Comparison of ENCODE assay signal across 18 cellular contexts in the genomic region with DNA sequence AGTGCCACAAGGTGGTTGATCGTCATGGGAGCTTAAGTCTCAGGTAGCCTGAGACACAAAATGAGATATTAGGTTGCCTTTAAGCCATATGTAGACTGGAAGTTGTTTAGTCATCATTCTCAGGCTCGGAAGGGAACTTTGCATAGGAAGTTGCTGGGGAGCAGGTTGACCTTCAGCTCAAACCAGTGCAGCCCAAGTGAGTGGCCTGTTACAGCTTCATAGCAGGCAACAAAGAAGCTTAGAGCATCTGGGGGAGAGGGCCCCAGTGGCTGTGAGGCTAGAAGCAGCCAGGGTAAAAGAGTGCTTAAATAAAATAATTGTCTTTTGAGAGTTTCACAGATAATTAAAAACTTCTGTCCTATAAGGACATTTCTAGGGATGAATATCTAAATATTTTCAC.
"Had no signal": no experiment of that assay in that cellular context is flagged by ENCODE, and none has a peak within 500 bp of the region (broad histone marks: within the 10 kb centered on the region; RNA-seq: fewer than 3 reads in every experiment).

No MANE protein-coding gene starts in this region.

- ATAC-seq: Panc1, SK-N-SH treated with all-trans-retinoic acid at 6 μM for 48 hours had no signal

- H3K27ac ChIP-seq: RWPE1, SJCRH30 had no signal

- H3K9me3 ChIP-seq: SJCRH30 had no signal

- H3K27me3 ChIP-seq: SJCRH30 had no signal

- DNase-seq: KBM-7, NCI-H1092, NCI-H1105 treated with DMSO at 0.1 percent for 48 hours, NCI-H1417 treated with DMSO at 0.1 percent for 48 hours, NCI-H146, NCI-H1694 treated with DMSO at 0.1 percent for 48 hours, NCI-H1930, NCI-H2081, NCI-H2107, NCI-H2227 treated with DMSO at 0.1 percent for 48 hours, NCI-H524, NCI-H526 treated with DMSO at 0.1 percent for 48 hours, NCI-H748 treated with DMSO at 0.1 percent for 48 hours, SHP77, SJCRH30 had no signal

- H3K4me3 ChIP-seq: SJCRH30 had no signal

- H3K36me3 ChIP-seq: SJCRH30 had no signal

- H3K4me1 ChIP-seq: SJCRH30 had no signal
